Comparison of ENCODE assay signal across 24 cellular contexts in genomic region chr10:30535677-30536076, GRCh38.
DNase-seq lines count a peak whose midpoint lies in the region; ATAC-seq and TF ChIP-seq lines count a peak whose summit lies in the region.
"Had no signal": no experiment of that assay in that cellular context is flagged by ENCODE, and none has a peak within 500 bp of the region (broad histone marks: within the 10 kb centered on the region; RNA-seq: fewer than 3 reads in every experiment).

No MANE protein-coding gene starts in this region.

- peak overlapping the region; percentile 57 for H3K56ac ChIP-seq in mesendoderm (ENCODE audit: low read length)

- no peaks in the 10 kb centered on the region for H3K79me1 ChIP-seq in mesendoderm (ENCODE audit: low read length)

- H3K27me3 ChIP-seq in left ventricle myocardium inferior (ENCODE audit: low read depth) (no peaks in the 10 kb centered on the region), mesendoderm (ENCODE audit: insufficient read depth, low read length, poor library complexity) (no peaks in the 10 kb centered on the region), testis (no peaks in the 10 kb centered on the region)
- H3K27me3 ChIP-seq: BE2C, BLaER1 had no signal

- no peak overlapping the region for H3K4ac ChIP-seq in mesendoderm (ENCODE audit: low read depth, low read length)

- no peaks in the 10 kb centered on the region for H3K79me2 ChIP-seq in mesendoderm (ENCODE audit: control insufficient read depth, insufficient read depth, low read length)

- H3K18ac ChIP-seq in mesendoderm (ENCODE audit: low read length), result no peak overlapping the region

- peaks cover 28% of the 10 kb centered on the region for H3K4me1 ChIP-seq in left ventricle myocardium inferior
- peaks cover 9% of the 10 kb centered on the region for H3K4me1 ChIP-seq in mesendoderm (ENCODE audit: control insufficient read depth, low read depth, low read length)
- no peaks in the 10 kb centered on the region for H3K4me1 ChIP-seq in testis
- H3K4me1 ChIP-seq: BE2C had no signal

- H3K4me2 ChIP-seq in mesendoderm (ENCODE audit: low read length), result no peak overlapping the region

- no CpG with 5 or more reads among the region's 4 CpGs for WGBS in mesendoderm (ENCODE audit: extremely low coverage, insufficient coverage, low lambda C conversion rate)
- 87 to 93% methylated on average over 4 of the region's 4 CpGs for WGBS in testis, 2 donors

- no peak for DNase-seq in left ventricle myocardium inferior
- no peak for DNase-seq in Right ventricle myocardium inferior (ENCODE audit: missing footprints)
- no peak for DNase-seq in T-helper 17 cell
- no peak for DNase-seq in mesendoderm
- DNase-seq in testis, result no peak
- DNase-seq in SHP77 treated with DMSO at 0.1 percent for 48 hours (lab: John Stamatoyannopoulos, UW), result no peak
- DNase-seq: BE2C; C1 segment of cervical spinal cord; CD4-positive, alpha-beta memory T cell; CD4-positive, CD25-positive, alpha-beta regulatory T cell; CD8-positive, alpha-beta memory T cell; COR-L47; DMS 273 treated with DMSO at 0.1 percent for 48 hours; DMS153; DMS53; DMS79; DND-41; EL; GDM1 had no signal

- H3K36me3 ChIP-seq in left ventricle myocardium inferior, result no peaks in the 10 kb centered on the region
- H3K36me3 ChIP-seq in mesendoderm (ENCODE audit: control insufficient read depth, insufficient read depth, low read length), result no peaks in the 10 kb centered on the region
- H3K36me3 ChIP-seq in testis (ENCODE audit: low read depth, missing control alignments), result no peaks in the 10 kb centered on the region
- H3K36me3 ChIP-seq: BE2C, BLaER1 had no signal

- no peak overlapping the region for H3K23ac ChIP-seq in mesendoderm (ENCODE audit: low read length)

- H3K27ac Mint-ChIP-seq in T-helper 17 cell, result peak overlapping the region; percentile 27
- H3K27ac Mint-ChIP-seq: CD8-positive, alpha-beta memory T cell had no signal

- no peak for ATAC-seq in Right ventricle myocardium inferior
- no peak for ATAC-seq in T-helper 17 cell
- no peak for ATAC-seq in GM19397 (IDR thresholded peaks at IDR 0.05; ENCODE audit: unreplicated experiment)
- ATAC-seq: GM12878 had no signal

- H3K36me3 Mint-ChIP-seq in T-helper 17 cell (ENCODE audit: low read depth), result no peaks in the 10 kb centered on the region
- H3K36me3 Mint-ChIP-seq: CD4-positive, alpha-beta memory T cell; CD4-positive, CD25-positive, alpha-beta regulatory T cell had no signal

- peak overlapping the region; percentile 82 for H3K27ac ChIP-seq in left ventricle myocardium inferior (replicated peaks)
- H3K27ac ChIP-seq in mesendoderm (ENCODE audit: low read depth, low read length), result no peak overlapping the region
- no peak overlapping the region for H3K27ac ChIP-seq in testis
- H3K27ac ChIP-seq: 22Rv1, BLaER1 had no signal

- TF ChIP-seq CTCF in left ventricle myocardium inferior (IDR thresholded peaks at IDR 0.05; ENCODE audit: borderline replicate concordance) (no peak), testis (IDR thresholded peaks at IDR 0.05) (no peak)

- H2BK15ac ChIP-seq in mesendoderm (replicated peaks; ENCODE audit: low read depth), result no peak overlapping the region

- no peak overlapping the region for H3K4me3 ChIP-seq in left ventricle myocardium inferior
- H3K4me3 ChIP-seq in mesendoderm (ENCODE audit: low read length), result no peak overlapping the region
- H3K4me3 ChIP-seq in testis, result no peak overlapping the region
- H3K4me3 ChIP-seq: BLaER1, GM12878 had no signal

- H3K27me3 Mint-ChIP-seq in T-helper 17 cell, result no peaks in the 10 kb centered on the region
- H3K27me3 Mint-ChIP-seq: CD4-positive, alpha-beta memory T cell; CD8-positive, alpha-beta memory T cell had no signal

- H3K9ac ChIP-seq in mesendoderm (ENCODE audit: low read length), result no peak overlapping the region
- H3K9ac ChIP-seq: BLaER1 had no signal

- H2BK5ac ChIP-seq in mesendoderm (ENCODE audit: low read length), result no peak overlapping the region

- H3K4me1 Mint-ChIP-seq in T-helper 17 cell, result peaks cover 4% of the 10 kb centered on the region

- H3K9me3 ChIP-seq in left ventricle myocardium inferior (replicated peaks), result peaks cover 8% of the 10 kb centered on the region
- no peaks in the 10 kb centered on the region for H3K9me3 ChIP-seq in T-helper 17 cell (ENCODE audit: control insufficient read depth, low read length, poor library complexity, severe bottlenecking)
- no peaks in the 10 kb centered on the region for H3K9me3 ChIP-seq in testis
- H3K9me3 ChIP-seq: BE2C, BLaER1 had no signal

- intact Hi-C loops in left ventricle myocardium inferior (cut with micrococcal nuclease), result loop anchor here (10.0 kb wide), 1 partner anchor 121 kb away; no protein-coding TSS in a partner anchor
- intact Hi-C loops in Right ventricle myocardium inferior (cut with DNase I), result loop anchor here (2.0 to 5.0 kb wide), 3 partner anchors 47 to 143 kb away; no protein-coding TSS in a partner anchor
- intact Hi-C loops in testis (cut with DNase I; ENCODE audit: low total_unique reads), result loop anchor here (10.0 kb wide), 1 partner anchor 141 kb away; no protein-coding TSS in a partner anchor

- H4K8ac ChIP-seq in mesendoderm (ENCODE audit: low read depth, low read length), result no peak overlapping the region

- H4K5ac ChIP-seq in mesendoderm (ENCODE audit: low read length), result no peak overlapping the region

- peak overlapping the region; percentile 36 for H2BK120ac ChIP-seq in mesendoderm (ENCODE audit: low read depth, low read length)

- H3K4me3 Mint-ChIP-seq in T-helper 17 cell, result no peak overlapping the region
- H3K4me3 Mint-ChIP-seq: CD14-positive monocyte; CD4-positive, alpha-beta memory T cell; CD4-positive, CD25-positive, alpha-beta regulatory T cell; CD8-positive, alpha-beta memory T cell had no signal

- H2AK5ac ChIP-seq in mesendoderm (ENCODE audit: low read length), result no peak overlapping the region

- TF ChIP-seq POLR2A in testis (IDR thresholded peaks at IDR 0.05), result no peak
